Comparison of ENCODE assay signal across 14 cellular contexts in genomic region chr17:66331038-66331816, GRCh38. TPM values are rescaled to one million over a fixed set of nuclear protein-coding genes. Genes with fewer than 3 reads are reported as not detected.
A peak's percentile ranks its signal among the peaks of the same experiment; 100 is the strongest.
DNase-seq lines count a peak whose midpoint lies in the region; ATAC-seq lines count a peak whose summit lies in the region.
"Had no signal": no experiment of that assay in that cellular context is flagged by ENCODE, and none has a peak within 500 bp of the region (broad histone marks: within the 10 kb centered on the region; RNA-seq: fewer than 3 reads in every experiment).

No MANE protein-coding gene starts in this region.

- H3K27me3 Mint-ChIP-seq in activated CD4-positive, alpha-beta T cell treated with anti-CD3 and anti-CD28 coated beads for 36 hours: no peaks in the 10 kb centered on the region
- H3K27me3 Mint-ChIP-seq in activated T-helper 1 cell treated with anti-CD3 and anti-CD28 coated beads, Interleukin-12 subunit alpha, Interleukin-12 subunit beta, Interleukin-2, Interleukin-4 antibody, amounts not matched to agents 30 ng/mL and 10 ng/mL and 1 ng/mL, durations not matched to agents 14 hours and 24 hours and 36 hours (ENCODE audit: insufficient read depth): no peaks in the 10 kb centered on the region
- H3K27me3 Mint-ChIP-seq in naive thymus-derived CD8-positive, alpha-beta T cell: no peaks in the 10 kb centered on the region

- peak overlapping the region; percentile 68 for H3K4me3 Mint-ChIP-seq in activated CD4-positive, alpha-beta T cell treated with anti-CD3 and anti-CD28 coated beads for 36 hours
- peak overlapping the region; percentile 70 for H3K4me3 Mint-ChIP-seq in activated T-helper 1 cell treated with anti-CD3 and anti-CD28 coated beads, Interleukin-12 subunit alpha, Interleukin-12 subunit beta, Interleukin-2, Interleukin-4 antibody, amounts not matched to agents 30 ng/mL and 10 ng/mL and 1 ng/mL, durations not matched to agents 14 hours and 24 hours and 36 hours
- peak overlapping the region; percentile 69 to 89 (median 84) for H3K4me3 Mint-ChIP-seq in naive thymus-derived CD8-positive, alpha-beta T cell
- H3K4me3 Mint-ChIP-seq: neural crest cell had no signal

- H3K27ac Mint-ChIP-seq in activated CD4-positive, alpha-beta T cell treated with anti-CD3 and anti-CD28 coated beads for 36 hours: peak overlapping the region; percentile 93
- H3K27ac Mint-ChIP-seq in activated T-helper 1 cell treated with anti-CD3 and anti-CD28 coated beads, Interleukin-12 subunit alpha, Interleukin-12 subunit beta, Interleukin-2, Interleukin-4 antibody, amounts not matched to agents 30 ng/mL and 10 ng/mL and 1 ng/mL, durations not matched to agents 14 hours and 24 hours and 36 hours: peak overlapping the region; percentile 91
- peak overlapping the region; percentile 92 to 99 (median 98) for H3K27ac Mint-ChIP-seq in naive thymus-derived CD8-positive, alpha-beta T cell

- DNase-seq in activated CD4-positive, alpha-beta T cell treated with anti-CD3 and anti-CD28 coated beads for 36 hours: peak; percentile 46
- no peak for DNase-seq in activated CD4-positive, alpha-beta T cell treated with anti-CD3 and anti-CD28 coated beads, Interleukin-2, amount 50 U/mL, for 4 hours
- DNase-seq in MV-4-11 (lab: John Stamatoyannopoulos, UW) (peak; percentile 9), NCI-H2081 (lab: John Stamatoyannopoulos, UW) (no peak)
- peak; percentile 17 for DNase-seq in activated T-helper 1 cell treated with anti-CD3 and anti-CD28 coated beads, Interleukin-12 subunit alpha, Interleukin-12 subunit beta, Interleukin-2, Interleukin-4 antibody, amounts not matched to agents 30 ng/mL and 10 ng/mL and 1 ng/mL, durations not matched to agents 14 hours and 24 hours and 36 hours (ENCODE audit: low spot score)
- DNase-seq in naive thymus-derived CD8-positive, alpha-beta T cell: peak in 9 of 10 donors; percentile 5 to 86 (median 60)
- DNase-seq: 8988T, COR-L47, heart left ventricle, left colon, NCI-H1092 had no signal

- peaks cover 52% of the 10 kb centered on the region for H3K36me3 Mint-ChIP-seq in activated CD4-positive, alpha-beta T cell treated with anti-CD3 and anti-CD28 coated beads for 36 hours (ENCODE audit: low read depth)
- H3K36me3 Mint-ChIP-seq in activated T-helper 1 cell treated with anti-CD3 and anti-CD28 coated beads, Interleukin-12 subunit alpha, Interleukin-12 subunit beta, Interleukin-2, Interleukin-4 antibody, amounts not matched to agents 30 ng/mL and 10 ng/mL and 1 ng/mL, durations not matched to agents 14 hours and 24 hours and 36 hours (ENCODE audit: low read depth): peaks cover 36% of the 10 kb centered on the region
- peaks cover 0 to 7% (median 5%) of the 10 kb centered on the region in 3 donors for H3K36me3 Mint-ChIP-seq in naive thymus-derived CD8-positive, alpha-beta T cell

- peaks cover 83% of the 10 kb centered on the region for H3K4me1 Mint-ChIP-seq in activated CD4-positive, alpha-beta T cell treated with anti-CD3 and anti-CD28 coated beads for 36 hours
- H3K4me1 Mint-ChIP-seq in activated T-helper 1 cell treated with anti-CD3 and anti-CD28 coated beads, Interleukin-12 subunit alpha, Interleukin-12 subunit beta, Interleukin-2, Interleukin-4 antibody, amounts not matched to agents 30 ng/mL and 10 ng/mL and 1 ng/mL, durations not matched to agents 14 hours and 24 hours and 36 hours (ENCODE audit: low read depth): peaks cover 68% of the 10 kb centered on the region
- peaks cover 45 to 80% (median 78%) of the 10 kb centered on the region in 4 donors for H3K4me1 Mint-ChIP-seq in naive thymus-derived CD8-positive, alpha-beta T cell
- H3K4me1 Mint-ChIP-seq: neural crest cell had no signal

- CTCF ChIA-PET in activated CD4-positive, alpha-beta T cell treated with anti-CD3 and anti-CD28 coated beads for 36 hours (lab: Charles Lee): interaction anchor here (0.6 to 1.7 kb wide), 6 partner anchors 8 to 1338 kb away, joined by 3 to 6 read pairs (median 4); no protein-coding TSS in a partner anchor

- peak; percentile 74 for ATAC-seq in activated CD4-positive, alpha-beta T cell treated with anti-CD3 and anti-CD28 coated beads for 36 hours
- peak; percentile 85 to 88 for ATAC-seq in naive thymus-derived CD8-positive, alpha-beta T cell
- ATAC-seq in GM21717 (IDR thresholded peaks at IDR 0.05; ENCODE audit: unreplicated experiment) (no peak), HG03442 (IDR thresholded peaks at IDR 0.05; ENCODE audit: unreplicated experiment) (no peak)
- ATAC-seq: left colon had no signal

- H3K9me3 Mint-ChIP-seq in activated CD4-positive, alpha-beta T cell treated with anti-CD3 and anti-CD28 coated beads for 36 hours (ENCODE audit: low read depth): no peaks in the 10 kb centered on the region
- no peaks in the 10 kb centered on the region for H3K9me3 Mint-ChIP-seq in activated T-helper 1 cell treated with anti-CD3 and anti-CD28 coated beads, Interleukin-12 subunit alpha, Interleukin-12 subunit beta, Interleukin-2, Interleukin-4 antibody, amounts not matched to agents 30 ng/mL and 10 ng/mL and 1 ng/mL, durations not matched to agents 14 hours and 24 hours and 36 hours
- H3K9me3 Mint-ChIP-seq in naive thymus-derived CD8-positive, alpha-beta T cell: peaks cover 0 to 10% (median 0%) of the 10 kb centered on the region in 9 donors

- POLR2A ChIA-PET in activated CD4-positive, alpha-beta T cell treated with anti-CD3 and anti-CD28 coated beads for 36 hours (lab: Charles Lee): interaction anchor here (0.6 to 1.9 kb wide), 3 partner anchors 17 to 30 kb away, joined by 3 to 7 read pairs (median 6); no protein-coding TSS in a partner anchor
- POLR2A ChIA-PET in naive thymus-derived CD8-positive, alpha-beta T cell (lab: Charles Lee): interaction anchor here (0.7 to 3.7 kb wide), 13 partner anchors 8 to 139 kb away, joined by 3 to 46 read pairs (median 5); partner anchors contain the start of gene PRKCA

- intact Hi-C loops in activated CD4-positive, alpha-beta T cell treated with anti-CD3 and anti-CD28 coated beads for 36 hours (cut with DNase I, micrococcal nuclease): no loop called here
- intact Hi-C loops in activated T-helper 1 cell treated with anti-CD3 and anti-CD28 coated beads, Interleukin-12 subunit alpha, Interleukin-12 subunit beta, Interleukin-2, Interleukin-4 antibody, amounts not matched to agents 30 ng/mL and 10 ng/mL and 1 ng/mL, durations not matched to agents 14 hours and 24 hours and 36 hours (cut with micrococcal nuclease): loop anchor here (1.0 to 2.0 kb wide), 4 partner anchors 17 to 34 kb away; partner anchors contain the start of gene PRKCA

RNA-seq across cellular contexts. Expression of gene PRKCA, which starts 28.8 kb away (rescaled TPM):
- 10 to 100 TPM; 73.3 to 77.0 TPM for total RNA-seq in activated CD4-positive, alpha-beta T cell treated with anti-CD3 and anti-CD28 coated beads for 36 hours
- total RNA-seq in activated T-helper 1 cell treated with anti-CD3 and anti-CD28 coated beads, Interleukin-12 subunit alpha, Interleukin-12 subunit beta, Interleukin-2, Interleukin-4 antibody, amounts not matched to agents 30 ng/mL and 10 ng/mL and 1 ng/mL, durations not matched to agents 14 hours and 24 hours and 36 hours: 155 and 157 TPM in 2 replicates
- 10 to 100 TPM; 90.6 to 97.3 TPM for total RNA-seq in naive thymus-derived CD8-positive, alpha-beta T cell
- 1 to 10 TPM; 1.3 to 5.8 (median 3.3) TPM for polyA plus RNA-seq in naive thymus-derived CD8-positive, alpha-beta T cell

Comparison
In these comparisons a context has a peak if more than half of its experiments do, and no peak if none do; other contexts are left out.
1. DNase-seq: peak in activated CD4-positive, alpha-beta T cell treated with anti-CD3 and anti-CD28 coated beads for 36 hours (single experiment), MV-4-11 (single experiment), activated T-helper 1 cell treated with anti-CD3 and anti-CD28 coated beads, Interleukin-12 subunit alpha, Interleukin-12 subunit beta, Interleukin-2, Interleukin-4 antibody, amounts not matched to agents 30 ng/mL and 10 ng/mL and 1 ng/mL, durations not matched to agents 14 hours and 24 hours and 36 hours (single experiment) and naive thymus-derived CD8-positive, alpha-beta T cell (9 of 10); none in activated CD4-positive, alpha-beta T cell treated with anti-CD3 and anti-CD28 coated beads, Interleukin-2, amount 50 U/mL, for 4 hours (0 of 2) and NCI-H2081 (0 of 2).
2. ATAC-seq: peak in activated CD4-positive, alpha-beta T cell treated with anti-CD3 and anti-CD28 coated beads for 36 hours (single experiment) and naive thymus-derived CD8-positive, alpha-beta T cell (2 of 2); none in GM21717 (single experiment) and HG03442 (single experiment).
3. Peak in every context shown above with its lines, with median percentiles within 50 percentile points of each other: H3K27ac Mint-ChIP-seq and H3K4me3 Mint-ChIP-seq.